Comparison of ENCODE assay signal across 8 cellular contexts in the genomic region with DNA sequence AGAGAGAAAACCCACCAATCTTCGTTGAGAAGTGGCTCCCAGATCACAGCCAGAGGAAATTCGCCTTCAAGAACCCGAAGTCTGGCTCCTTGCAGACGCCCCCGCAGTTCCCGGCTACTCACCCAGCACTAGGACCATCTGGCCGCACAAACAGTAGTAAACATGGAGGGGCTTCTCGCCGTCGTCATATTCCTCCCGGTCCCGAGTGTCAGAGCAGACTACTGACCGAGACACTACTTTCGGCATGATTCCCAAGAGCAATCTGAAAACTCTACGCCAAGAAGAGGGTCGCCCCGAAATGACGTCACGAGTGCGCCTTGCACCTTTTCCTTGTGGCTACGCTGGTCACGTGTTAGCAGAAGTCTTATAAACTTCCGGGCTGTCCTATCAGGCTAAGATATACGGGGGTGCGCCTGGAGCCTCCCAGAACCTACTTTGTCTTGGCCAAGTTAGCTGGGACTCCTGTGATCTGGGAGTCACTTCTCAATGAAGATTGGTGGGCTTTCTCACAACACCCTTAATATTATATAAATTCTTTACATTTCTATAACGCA. TPM values are rescaled to one million over a fixed set of nuclear protein-coding genes. Genes with fewer than 3 reads are reported as not detected.
A peak's percentile ranks its signal among the peaks of the same experiment; 100 is the strongest.
DNase-seq lines count a peak whose midpoint lies in the region; ATAC-seq and TF ChIP-seq lines count a peak whose summit lies in the region.

A gene (minus strand): TSS at position 300 of the 554 bp plus-strand sequence. CDS start 54 bp downstream, at position 246.

- DNase-seq in GM12864 (ENCODE audit: low read depth) = peak; percentile 80
- DNase-seq in NCI-H1436 treated with DMSO at 0.1 percent for 48 hours (lab: John Stamatoyannopoulos, UW) = peak; percentile 93
- DNase-seq in T follicular helper cell (ENCODE audit: low read depth) = peak; percentile 79
- peak; percentile 84 for DNase-seq in activated naive CD8-positive, alpha-beta T cell treated with anti-CD3 and anti-CD28 coated beads, Interleukin-2, amount 50 U/mL, for 24 hours
- peak; percentile 91 for DNase-seq in cardiac septum (ENCODE audit: low spot score)
- DNase-seq in trophoblast cell = peak; percentile 81 to 94
- DNase-seq in tibial nerve (ENCODE audit: low spot score in 2 of 2) = peak; percentile 76 to 80

- H3K4me3 ChIP-seq in GM12864 (ENCODE audit: low read depth, low read length) (peak within 1 kb of the TSS; percentile 77), trophoblast cell (ENCODE audit: low read depth, low read length) (peak within 1 kb of the TSS; percentile 77), tibial nerve (peak within 1 kb of the TSS; percentile 33 to 61 (median 51))

- H3K79me1 ChIP-seq in trophoblast cell (ENCODE audit: low read length) = no peaks in the 10 kb centered on the region

- H3K9me3 Mint-ChIP-seq in activated naive CD8-positive, alpha-beta T cell treated with anti-CD3 and anti-CD28 coated beads, Interleukin-2, amount 50 U/mL, for 24 hours = no peaks in the 10 kb centered on the region

- WGBS in trophoblast cell (ENCODE audit: extremely low coverage, insufficient coverage, insufficient read length) = no CpG with 5 or more reads among the region's 26 CpGs
- 3 to 31% methylated on average over 5 to 17 of the region's 26 CpGs for WGBS in tibial nerve, 2 donors

- H2BK5ac ChIP-seq in trophoblast cell (ENCODE audit: low read depth, low read length, poor library complexity) = no peak within 1 kb of the TSS

- TF ChIP-seq CTCF in GM12864 (IDR thresholded peaks at IDR 0.05; ENCODE audit: low read depth, low read length, missing control alignments) = no peak
- no peak for TF ChIP-seq CTCF in tibial nerve (IDR thresholded peaks at IDR 0.05)

- H2AK5ac ChIP-seq in trophoblast cell (ENCODE audit: low read length) = no peak within 1 kb of the TSS

- H3K4me3 Mint-ChIP-seq in activated naive CD8-positive, alpha-beta T cell treated with anti-CD3 and anti-CD28 coated beads, Interleukin-2, amount 50 U/mL, for 24 hours = peak within 1 kb of the TSS; percentile 86

- H3K27me3 ChIP-seq in trophoblast cell (ENCODE audit: insufficient read depth, low read length) = no peaks in the 10 kb centered on the region
- H3K27me3 ChIP-seq in tibial nerve = no peaks in the 10 kb centered on the region

- no peak within 1 kb of the TSS for H2AFZ ChIP-seq in trophoblast cell (ENCODE audit: insufficient read depth, low read length, poor library complexity)

- H3K79me2 ChIP-seq in trophoblast cell (ENCODE audit: control insufficient read depth, insufficient read depth, low read length, poor library complexity) = peaks cover 2% of the 10 kb centered on the region

- no peak within 1 kb of the TSS for H3K18ac ChIP-seq in trophoblast cell (ENCODE audit: low read length)

- H3K27ac ChIP-seq in trophoblast cell (ENCODE audit: low read depth, low read length) (no peak within 1 kb of the TSS), tibial nerve (peak within 1 kb of the TSS; percentile 64 to 86 (median 70))

- H3K4ac ChIP-seq in trophoblast cell (ENCODE audit: low read depth, low read length) = no peak within 1 kb of the TSS

- H2BK120ac ChIP-seq in trophoblast cell (ENCODE audit: insufficient read depth, low read length, poor library complexity) = no peak within 1 kb of the TSS

- H3K4me1 ChIP-seq in trophoblast cell (ENCODE audit: control insufficient read depth in 1 of 2, insufficient read depth in 2 of 2, low read length in 2 of 2) (peaks cover 0 to 2% of the 10 kb centered on the region in 2 experiments), tibial nerve (peaks cover 0 to 13% (median 0%) of the 10 kb centered on the region in 4 donors)

- H3K36me3 Mint-ChIP-seq in activated naive CD8-positive, alpha-beta T cell treated with anti-CD3 and anti-CD28 coated beads, Interleukin-2, amount 50 U/mL, for 24 hours (ENCODE audit: low read depth) = peaks cover under 1% of the 10 kb centered on the region

- H4K8ac ChIP-seq in trophoblast cell (ENCODE audit: low read depth, low read length) = peak within 1 kb of the TSS; percentile 77

- intact Hi-C loops in cardiac septum (cut with DNase I) = no loop called here

- no peaks in the 10 kb centered on the region for H3K27me3 Mint-ChIP-seq in activated naive CD8-positive, alpha-beta T cell treated with anti-CD3 and anti-CD28 coated beads, Interleukin-2, amount 50 U/mL, for 24 hours

- peak; percentile 91 for ATAC-seq in HG02798 (IDR thresholded peaks at IDR 0.05; ENCODE audit: poor library complexity, unreplicated experiment)
- peak; percentile 98 for ATAC-seq in activated naive CD8-positive, alpha-beta T cell treated with anti-CD3 and anti-CD28 coated beads, Interleukin-2, amount 50 U/mL, for 24 hours

- H3K9me3 ChIP-seq in trophoblast cell (ENCODE audit: insufficient read depth, low read depth, low read length) = no peaks in the 10 kb centered on the region
- no peaks in the 10 kb centered on the region for H3K9me3 ChIP-seq in tibial nerve

- peaks cover 0 to 3% of the 10 kb centered on the region in 2 experiments for H3K36me3 ChIP-seq in trophoblast cell (ENCODE audit: control insufficient read depth in 1 of 2, insufficient read depth in 2 of 2, low read length in 2 of 2)
- H3K36me3 ChIP-seq in tibial nerve = peaks cover 0 to 1% (median 0%) of the 10 kb centered on the region in 3 donors

- peak within 1 kb of the TSS; percentile 69 for H3K4me2 ChIP-seq in trophoblast cell (ENCODE audit: low read length)

- no peak within 1 kb of the TSS for H3K14ac ChIP-seq in trophoblast cell (ENCODE audit: low read length)

- H3K27ac Mint-ChIP-seq in activated naive CD8-positive, alpha-beta T cell treated with anti-CD3 and anti-CD28 coated beads, Interleukin-2, amount 50 U/mL, for 24 hours = peak within 1 kb of the TSS; percentile 87

- TF ChIP-seq POLR2A in tibial nerve (IDR thresholded peaks at IDR 0.05) = peak in 1 of 2 donors; percentile 19

- H3K4me1 Mint-ChIP-seq in activated naive CD8-positive, alpha-beta T cell treated with anti-CD3 and anti-CD28 coated beads, Interleukin-2, amount 50 U/mL, for 24 hours = peaks cover 14% of the 10 kb centered on the region

- no peak within 1 kb of the TSS for H3K23ac ChIP-seq in trophoblast cell (ENCODE audit: low read length)

- H4K91ac ChIP-seq in trophoblast cell (ENCODE audit: low read depth, low read length) = no peak within 1 kb of the TSS

- H3K9ac ChIP-seq in trophoblast cell (ENCODE audit: low read length) = peak within 1 kb of the TSS; percentile 87

- H4K12ac ChIP-seq in trophoblast cell (ENCODE audit: low read depth, low read length) = no peak within 1 kb of the TSS

- peak; percentile 46 to 92 for TF ChIP-seq EP300 in tibial nerve (IDR thresholded peaks at IDR 0.05)

- H2BK12ac ChIP-seq in trophoblast cell (ENCODE audit: low read length) = no peak within 1 kb of the TSS

RNA-seq across cellular contexts. Expression of the gene that starts here (rescaled TPM):
- total RNA-seq in cardiac septum (17.8 TPM), tibial nerve (10 to 100 TPM; 19.2 to 35.5 (median 30.2) TPM)
- polyA plus RNA-seq in trophoblast cell (2013) = 23.7 TPM in 2 replicates
